Comparison of ENCODE assay signal across 8 cellular contexts in genomic region chr17:10631048-10631700, GRCh38. TPM values are rescaled to one million over a fixed set of nuclear protein-coding genes. Genes with fewer than 3 reads are reported as not detected.
DNase-seq lines count a peak whose midpoint lies in the region; ATAC-seq and TF ChIP-seq lines count a peak whose summit lies in the region.

No MANE protein-coding gene starts in this region.

- H3K4me2 ChIP-seq in neural progenitor cell, result no peak overlapping the region

- no peaks in the 10 kb centered on the region for H3K27me3 ChIP-seq in NT2/D1 (ENCODE audit: insufficient read depth, insufficient read length)
- no peaks in the 10 kb centered on the region for H3K27me3 ChIP-seq in neural progenitor cell

- H3K9ac ChIP-seq in NT2/D1 (ENCODE audit: insufficient read length, low read depth), result no peak overlapping the region
- no peak overlapping the region for H3K9ac ChIP-seq in neural progenitor cell

- no peaks in the 10 kb centered on the region for H3K79me2 ChIP-seq in neural progenitor cell (ENCODE audit: low read depth)

- H3K4me1 ChIP-seq in NT2/D1 (ENCODE audit: insufficient read depth, insufficient read length) (no peaks in the 10 kb centered on the region), neural progenitor cell (no peaks in the 10 kb centered on the region)

- H3K36me3 Mint-ChIP-seq in neural progenitor cell, result peaks cover 3% of the 10 kb centered on the region

- H2AFZ ChIP-seq in neural progenitor cell (replicated peaks), result peak overlapping the region; percentile 11

- H3F3A ChIP-seq in neural progenitor cell (ENCODE audit: low read depth), result no peaks in the 10 kb centered on the region

- ATAC-seq in HG03039 (IDR thresholded peaks at IDR 0.05; ENCODE audit: unreplicated experiment) (no peak), GM21360 (IDR thresholded peaks at IDR 0.05; ENCODE audit: unreplicated experiment) (no peak)

- H3K27ac Mint-ChIP-seq in neural progenitor cell, result no peak overlapping the region

- H3K9me3 ChIP-seq in NT2/D1 (ENCODE audit: insufficient read depth, low read length), result no peaks in the 10 kb centered on the region
- no peaks in the 10 kb centered on the region for H3K9me3 ChIP-seq in neural progenitor cell (ENCODE audit: low read depth)

- no peaks in the 10 kb centered on the region for H3K4me1 Mint-ChIP-seq in neural progenitor cell

- DNase-seq in stimulated activated CD4-positive, alpha-beta T cell treated with anti-CD3 and anti-CD28 coated beads, Interleukin-12 subunit alpha, Interleukin-12 subunit beta, amount 100 ng/mL, for 48 hours (ENCODE audit: low read depth in 2 of 3, low spot score in 1 of 3), result peak in 2 of 3 donors; percentile 16 to 35
- no peak for DNase-seq in stimulated activated CD4-positive, alpha-beta T cell treated with anti-CD3 and anti-CD28 coated beads, Interleukin-4, amount 100 ng/mL, for 24 hours
- DNase-seq in NT2/D1 (ENCODE audit: low read depth, low spot score) (peak; percentile 8), choroid plexus epithelial cell (ENCODE audit: low read depth) (peak; percentile 56), neural progenitor cell (ENCODE audit: low spot score) (peak; percentile 50), activated gamma-delta T cell treated with Interleukin-2 at 50 U/mL for 16 hours (no peak)

- no peaks in the 10 kb centered on the region for H4K20me1 ChIP-seq in neural progenitor cell (ENCODE audit: low read depth)

- H3K36me3 ChIP-seq in NT2/D1 (ENCODE audit: insufficient read depth, insufficient read length, low read length), result peaks cover 11% of the 10 kb centered on the region
- no peaks in the 10 kb centered on the region for H3K36me3 ChIP-seq in neural progenitor cell

- H3K4me3 ChIP-seq in NT2/D1 (ENCODE audit: insufficient read length, low read depth) (no peak overlapping the region), choroid plexus epithelial cell (ENCODE audit: low read depth, low read length) (no peak overlapping the region), neural progenitor cell (no peak overlapping the region)

- no peaks in the 10 kb centered on the region for H3K27me3 Mint-ChIP-seq in neural progenitor cell (ENCODE audit: insufficient read depth, low read depth)

- no peaks in the 10 kb centered on the region for H3K9me3 Mint-ChIP-seq in neural progenitor cell

- H3K27ac ChIP-seq in neural progenitor cell, result no peak overlapping the region

- TF ChIP-seq CTCF in choroid plexus epithelial cell (conservative IDR thresholded peaks at IDR 0.05; ENCODE audit: low read depth, low read length) (peak; percentile 93), neural progenitor cell (IDR thresholded peaks at IDR 0.05) (peak; percentile 90)

- H3K4me3 Mint-ChIP-seq in neural progenitor cell, result no peak overlapping the region

RNA-seq across cellular contexts. Expression of gene MYH3, which starts 25.9 kb away (rescaled TPM):
- total RNA-seq in neural progenitor cell (ENCODE audit: low replicate concordance), result 0.36 and 0.40 TPM in 2 replicates

Comparison
In these comparisons a context has a peak if more than half of its experiments do, and no peak if none do; other contexts are left out.
1. DNase-seq: peak in stimulated activated CD4-positive, alpha-beta T cell treated with anti-CD3 and anti-CD28 coated beads, Interleukin-12 subunit alpha, Interleukin-12 subunit beta, amount 100 ng/mL, for 48 hours (2 of 3), NT2/D1 (single experiment), choroid plexus epithelial cell (single experiment) and neural progenitor cell (single experiment); none in stimulated activated CD4-positive, alpha-beta T cell treated with anti-CD3 and anti-CD28 coated beads, Interleukin-4, amount 100 ng/mL, for 24 hours (single experiment) and activated gamma-delta T cell treated with Interleukin-2 at 50 U/mL for 16 hours (single experiment).